ENCODE assay signal across 25 cellular contexts in genomic region chr6:35993150-35993549, GRCh38. TPM values are rescaled to one million over a fixed set of nuclear protein-coding genes. Genes with fewer than 3 reads are reported as not detected.
DNase-seq lines count a peak whose midpoint lies in the region; ATAC-seq, FAIRE-seq and TF ChIP-seq lines count a peak whose summit lies in the region.
"Had no signal": no experiment of that assay in that cellular context is flagged by ENCODE, and none has a peak within 500 bp of the region (broad histone marks: within the 10 kb centered on the region; RNA-seq: fewer than 3 reads in every experiment).

No MANE protein-coding gene starts in this region.

- TF ChIP-seq RAD21 in H1 (IDR thresholded peaks at IDR 0.05 in 1 of 2, conservative IDR thresholded peaks at IDR 0.05 in 1 of 2; ENCODE audit: low read depth in 2 of 2, low read length in 2 of 2), result no peak

- no peak for TF ChIP-seq EP300 in H1 (IDR thresholded peaks at IDR 0.05; ENCODE audit: borderline replicate concordance in 1 of 2, low read depth in 2 of 2, low read length in 2 of 2)

- in situ Hi-C loops in HAP-1 (cut with MboI; ENCODE audit: low sequenced_read_pairs), result no loop called here
- in situ Hi-C loops in KBM-7 (cut with MboI; ENCODE audit: low pct_unique_long_range_greater_than_20kb, low sequenced_read_pairs), result no loop called here

- H4K20me1 ChIP-seq in H1 (replicated peaks in 1 of 2; ENCODE audit: control insufficient read depth in 1 of 2, insufficient read depth in 2 of 2, low read length in 2 of 2), result no peaks in the 10 kb centered on the region
- no peaks in the 10 kb centered on the region for H4K20me1 ChIP-seq in neural progenitor cell (ENCODE audit: low read depth)
- H4K20me1 ChIP-seq: BLaER1 treated with 17β-estradiol and CSF1 and Interleukin-3, amounts not matched to agents 10 nM and 100 nM had no signal

- no peaks in the 10 kb centered on the region for H3K23me2 ChIP-seq in H1 (ENCODE audit: low read depth, low read length)

- H2BK12ac ChIP-seq in H1 (ENCODE audit: low read depth, low read length), result no peak overlapping the region

- no peak overlapping the region for H3K23ac ChIP-seq in H1 (ENCODE audit: insufficient read length)

- no peak overlapping the region for H4K8ac ChIP-seq in H1 (ENCODE audit: extremely low read depth, insufficient read depth, low read length)

- H3K27me3 Mint-ChIP-seq in neural progenitor cell (ENCODE audit: insufficient read depth, low read depth), result peaks cover 2% of the 10 kb centered on the region
- H3K27me3 Mint-ChIP-seq: CD4-positive, alpha-beta T cell had no signal

- H3K4ac ChIP-seq in H1 (replicated peaks; ENCODE audit: insufficient read length, low read depth, low read length), result no peak overlapping the region

- ATAC-seq in HG02798 (IDR thresholded peaks at IDR 0.05; ENCODE audit: poor library complexity, unreplicated experiment), result no peak
- ATAC-seq: A549, HCT116 had no signal

- H3K27me3 ChIP-seq in HAP-1 (ENCODE audit: low read depth) (no peaks in the 10 kb centered on the region), H1 (replicated peaks in 1 of 4; ENCODE audit: control insufficient read depth in 3 of 4, extremely low read depth in 1 of 4, insufficient read depth in 3 of 4, low read length in 3 of 4) (no peaks in the 10 kb centered on the region), neural progenitor cell (no peaks in the 10 kb centered on the region)
- H3K27me3 ChIP-seq: BE2C; BLaER1 treated with 17β-estradiol and CSF1 and Interleukin-3, amounts not matched to agents 10 nM and 100 nM had no signal

- H2AK5ac ChIP-seq in H1 (ENCODE audit: low read depth, low read length), result no peak overlapping the region

- H3K18ac ChIP-seq in H1 (ENCODE audit: extremely low read depth, low read length), result no peak overlapping the region

- H3K14ac ChIP-seq in H1 (ENCODE audit: insufficient read length), result no peak overlapping the region

- no peaks in the 10 kb centered on the region for H3K4me1 Mint-ChIP-seq in neural progenitor cell
- H3K4me1 Mint-ChIP-seq: CD8-positive, alpha-beta memory T cell had no signal

- H2BK20ac ChIP-seq in H1 (ENCODE audit: low read length), result no peak overlapping the region

- POLR2A ChIA-PET in H1 (lab: Charles Lee; ENCODE audit: partially characterized antibody), result interaction anchor here (1.1 kb wide), 1 partner anchor 33 kb away, joined by 3 read pairs; no protein-coding TSS in a partner anchor

- no peak for FAIRE-seq in H1 (lab: Jason Lieb, UNC)
- FAIRE-seq: A549, D721Med, GM12892, H54 had no signal

- no peak overlapping the region for H2BK5ac ChIP-seq in H1 (ENCODE audit: low read depth, low read length)

- WGBS in H1 (ENCODE audit: extremely low coverage in 1 of 2, insufficient coverage in 1 of 2, insufficient read length in 1 of 2, insufficient replicate concordance in 2 of 2, low coverage in 1 of 2, low lambda C conversion rate in 2 of 2, missing lambda C conversion rate in 1 of 2), 2 experiments, result 91% methylated on average over 3 of the region's 3 CpGs; no CpG with 5 or more reads in 1 of the 2 experiments

- H3K4me3 ChIP-seq in HAP-1 (no peak overlapping the region), H1 (ENCODE audit: extremely low read depth in 1 of 4, insufficient read depth in 2 of 4, low read depth in 3 of 4, low read length in 4 of 4) (no peak overlapping the region), neural progenitor cell (no peak overlapping the region)
- H3K4me3 ChIP-seq: A549; BLaER1 treated with 17β-estradiol and CSF1 and Interleukin-3, amounts not matched to agents 10 nM and 100 nM; GM23248 had no signal

- H2AFZ ChIP-seq in H1 (ENCODE audit: low read length), result no peak overlapping the region
- H2AFZ ChIP-seq in neural progenitor cell (replicated peaks), result no peak overlapping the region
- H2AFZ ChIP-seq: GM23248 had no signal

- peaks cover 6% of the 10 kb centered on the region for H3F3A ChIP-seq in neural progenitor cell (ENCODE audit: low read depth)

- CTCF ChIA-PET in H1 (lab: Charles Lee; ENCODE audit: partially characterized antibody), result interaction anchor here (0.8 to 1.6 kb wide), 4 partner anchors 11 to 102 kb away, joined by 3 to 5 read pairs (median 4); no protein-coding TSS in a partner anchor

- H3K36me3 ChIP-seq in HAP-1 (replicated peaks) (no peaks in the 10 kb centered on the region), H1 (ENCODE audit: control insufficient read depth in 2 of 4, insufficient read depth in 4 of 4, low read length in 3 of 4) (no peaks in the 10 kb centered on the region), neural progenitor cell (no peaks in the 10 kb centered on the region)
- H3K36me3 ChIP-seq: BE2C; BLaER1 treated with 17β-estradiol and CSF1 and Interleukin-3, amounts not matched to agents 10 nM and 100 nM had no signal

- no peak overlapping the region for H4K5ac ChIP-seq in H1 (ENCODE audit: insufficient read length, low read depth, low read length)

- H2BK120ac ChIP-seq in H1 (replicated peaks; ENCODE audit: low read depth, low read length), result no peak overlapping the region

- H3K9me3 ChIP-seq in HAP-1 (no peaks in the 10 kb centered on the region), H1 (ENCODE audit: insufficient read depth in 2 of 2, low read depth in 1 of 2, low read length in 1 of 2) (no peaks in the 10 kb centered on the region), neural progenitor cell (ENCODE audit: low read depth) (no peaks in the 10 kb centered on the region)
- H3K9me3 ChIP-seq: A549; BE2C; BLaER1 treated with 17β-estradiol and CSF1 and Interleukin-3, amounts not matched to agents 10 nM and 100 nM had no signal

- DNase-seq in ELF-1 (ENCODE audit: low read depth, low spot score) (peak; percentile 28), HAP-1 (ENCODE audit: low spot score in 2 of 2) (peak; percentile 37 to 66), H1 (ENCODE audit: low read depth in 1 of 2, low spot score in 2 of 2) (no peak), neural progenitor cell (ENCODE audit: low spot score) (peak; percentile 61), DMS153 treated with DMSO at 0.1 percent for 48 hours (lab: John Stamatoyannopoulos, UW; ENCODE audit: unreplicated experiment) (no peak), KBM-7 (no peak)
- DNase-seq: ACHN; AML-193; BE2C; CD4-positive, alpha-beta T cell; CD8-positive, alpha-beta memory T cell; DMS 273 treated with DMSO at 0.1 percent for 48 hours; DMS53; DMS79 treated with DMSO at 0.1 percent for 48 hours; GM23248 had no signal

- no peak overlapping the region for H3K56ac ChIP-seq in H1 (replicated peaks; ENCODE audit: insufficient read length, low read depth, low read length)

- H3K79me1 ChIP-seq in H1 (ENCODE audit: low read depth, low read length), result no peaks in the 10 kb centered on the region

- TF ChIP-seq CTCF in H1 (IDR thresholded peaks at IDR 0.05; ENCODE audit: control extremely low read depth in 1 of 3, insufficient read depth in 1 of 3, low read depth in 1 of 3, low read length in 3 of 3) (no peak), neural progenitor cell (IDR thresholded peaks at IDR 0.05) (no peak)

- H3K27ac Mint-ChIP-seq in neural progenitor cell, result no peak overlapping the region
- H3K27ac Mint-ChIP-seq: CD14-positive monocyte; CD4-positive, alpha-beta T cell; CD8-positive, alpha-beta memory T cell had no signal

- H3K36me3 Mint-ChIP-seq in neural progenitor cell, result no peaks in the 10 kb centered on the region
- H3K36me3 Mint-ChIP-seq: CD8-positive, alpha-beta memory T cell had no signal

- no peak overlapping the region for H3K4me3 Mint-ChIP-seq in neural progenitor cell
- H3K4me3 Mint-ChIP-seq: CD14-positive monocyte; CD4-positive, alpha-beta T cell; CD8-positive, alpha-beta memory T cell had no signal

- H2BK15ac ChIP-seq in H1 (ENCODE audit: low read length), result no peak overlapping the region

- H3K4me1 ChIP-seq in HAP-1, result peaks cover 4% of the 10 kb centered on the region; the same call in 1 of the 2 replicates
- peaks cover 0 to 4% (median under 1%) of the 10 kb centered on the region in 4 experiments; a peak in 2 of 7 replicates for H3K4me1 ChIP-seq in H1 (replicated peaks in 1 of 4; ENCODE audit: control insufficient read depth in 3 of 4, insufficient read depth in 4 of 4, low read length in 3 of 4)
- H3K4me1 ChIP-seq in neural progenitor cell, result peaks cover 4% of the 10 kb centered on the region
- H3K4me1 ChIP-seq: A549, BE2C had no signal

- H3K4me2 ChIP-seq in H1 (ENCODE audit: insufficient read depth in 1 of 2, low read depth in 2 of 2, low read length in 2 of 2), result no peak overlapping the region
- H3K4me2 ChIP-seq in neural progenitor cell, result no peak overlapping the region
- H3K4me2 ChIP-seq: A549; BLaER1 treated with 17β-estradiol and CSF1 and Interleukin-3, amounts not matched to agents 10 nM and 100 nM had no signal

- H3K79me2 ChIP-seq in H1 (ENCODE audit: control insufficient read depth in 1 of 2, insufficient read depth in 2 of 2, low read length in 2 of 2) (no peaks in the 10 kb centered on the region), neural progenitor cell (ENCODE audit: low read depth) (no peaks in the 10 kb centered on the region)

- H3K27ac ChIP-seq in H1 (ENCODE audit: low read depth, low read length), result no peak overlapping the region
- H3K27ac ChIP-seq in neural progenitor cell, result no peak overlapping the region
- H3K27ac ChIP-seq: 22Rv1; A549; BLaER1 treated with 17β-estradiol and CSF1 and Interleukin-3, amounts not matched to agents 10 nM and 100 nM; GM23248 had no signal

- no peaks in the 10 kb centered on the region for H3K9me3 Mint-ChIP-seq in neural progenitor cell
- H3K9me3 Mint-ChIP-seq: CD4-positive, alpha-beta T cell; CD8-positive, alpha-beta memory T cell had no signal

- TF ChIP-seq POLR2A in H1 (IDR thresholded peaks at IDR 0.05; ENCODE audit: control extremely low read depth in 1 of 2, low read depth in 2 of 2, low read length in 2 of 2), result no peak

- H3K9ac ChIP-seq in H1 (replicated peaks in 1 of 4; ENCODE audit: extremely low read depth in 1 of 4, low read depth in 3 of 4, low read length in 3 of 4) (no peak overlapping the region), neural progenitor cell (no peak overlapping the region)
- H3K9ac ChIP-seq: BLaER1 treated with 17β-estradiol and CSF1 and Interleukin-3, amounts not matched to agents 10 nM and 100 nM; GM23248 had no signal

- no peak overlapping the region for H4K91ac ChIP-seq in H1 (replicated peaks; ENCODE audit: insufficient read length, low read length)

RNA-seq across cellular contexts. Expression of gene SLC26A8, which starts 31.3 kb away (rescaled TPM):
- 0.56 and 1.1 TPM in 2 replicates for total RNA-seq in H1 (2021; fragmentation: NEBNext Ultra II Directional; extraction: Animal tissue kit (Norgen Biotek cat#: 25700))
- polyA plus RNA-seq in H1 (2011; rRNA removed), result 0.57 and 0.86 TPM in 2 replicates
- 0.32 TPM for polyA plus RNA-seq in H1 (2011; cell fraction: cytosol; rRNA removed)
- polyA plus RNA-seq in H1 (2011; cell fraction: nucleus; rRNA removed), result 0.56 TPM
- 0.36 to 1.5 TPM (median 0.65 TPM) in 4 replicates for polyA plus RNA-seq in H1 (2012, experiment 1 of 2)
- polyA plus RNA-seq in H1 (2012, experiment 2 of 2), result 0.13 TPM
- polyA plus RNA-seq in H1 (2013, experiment 1 of 2), result 0.32 TPM
- 0.66 TPM for polyA plus RNA-seq in H1 (2013, experiment 2 of 2)
- polyA minus RNA-seq in H1 (2011; rRNA and poly(A)+ RNA removed), result 0.24 and 0.28 TPM in 2 replicates
- not detected for polyA minus RNA-seq in H1 (2011; cell fraction: cytosol; rRNA and poly(A)+ RNA removed)
- 0.70 TPM for polyA minus RNA-seq in H1 (2011; cell fraction: nucleus; rRNA and poly(A)+ RNA removed)
- 0.13 and 0.25 TPM in 2 replicates for total RNA-seq in neural progenitor cell (ENCODE audit: low replicate concordance)
- total RNA-seq: CD4-positive, alpha-beta T cell; CD8-positive, alpha-beta memory T cell; Daoy; GM23248 had no signal
- polyA plus RNA-seq: A549; CD8-positive, alpha-beta memory T cell; GM23248 had no signal

RNA-seq across cellular contexts. Expression of gene MAPK14, which starts 34.5 kb away (rescaled TPM):
- 33.2 and 39.3 TPM in 2 replicates for total RNA-seq in H1 (2021; fragmentation: NEBNext Ultra II Directional; extraction: Animal tissue kit (Norgen Biotek cat#: 25700))
- 15.9 and 18.1 TPM in 2 replicates for polyA plus RNA-seq in H1 (2011; rRNA removed)
- 20.6 TPM for polyA plus RNA-seq in H1 (2011; cell fraction: cytosol; rRNA removed)
- 18.1 TPM for polyA plus RNA-seq in H1 (2011; cell fraction: nucleus; rRNA removed)
- polyA plus RNA-seq in H1 (2012, experiment 1 of 2), result 20.5 to 29.3 TPM (median 23.2 TPM) in 4 replicates
- polyA plus RNA-seq in H1 (2012, experiment 2 of 2), result 5.6 TPM
- 14.8 TPM for polyA plus RNA-seq in H1 (2013, experiment 1 of 2)
- 14.9 TPM for polyA plus RNA-seq in H1 (2013, experiment 2 of 2)
- 49.4 and 84.0 TPM in 2 replicates for polyA minus RNA-seq in H1 (2011; rRNA and poly(A)+ RNA removed)
- 31.4 TPM for polyA minus RNA-seq in H1 (2011; cell fraction: cytosol; rRNA and poly(A)+ RNA removed)
- 59.9 TPM for polyA minus RNA-seq in H1 (2011; cell fraction: nucleus; rRNA and poly(A)+ RNA removed)
- 60.8 and 65.0 TPM in 2 replicates for total RNA-seq in neural progenitor cell (ENCODE audit: low replicate concordance)

Comparison
In these comparisons a context has a peak if more than half of its experiments do, and no peak if none do; other contexts are left out.
1. DNase-seq: peak in ELF-1 (single experiment), HAP-1 (2 of 2) and neural progenitor cell (single experiment); none in H1 (0 of 2), DMS153 treated with DMSO at 0.1 percent for 48 hours (single experiment) and KBM-7 (single experiment).